In genomic region chr6:68008445-68008844, GRCh38 we compare ENCODE assay signal across 16 cellular contexts.
DNase-seq lines count a peak whose midpoint lies in the region; ATAC-seq, FAIRE-seq and TF ChIP-seq lines count a peak whose summit lies in the region.
"Had no signal": no experiment of that assay in that cellular context is flagged by ENCODE, and none has a peak within 500 bp of the region (broad histone marks: within the 10 kb centered on the region; RNA-seq: fewer than 3 reads in every experiment).

No MANE protein-coding gene starts in this region.

- no peak overlapping the region for H2BK12ac ChIP-seq in H1 (ENCODE audit: low read depth, low read length)

- no peak for TF ChIP-seq RAD21 in H1 (IDR thresholded peaks at IDR 0.05 in 1 of 2, conservative IDR thresholded peaks at IDR 0.05 in 1 of 2; ENCODE audit: low read depth in 2 of 2, low read length in 2 of 2)

- FAIRE-seq in H1 (lab: Jason Lieb, UNC), result peak; percentile 39

- no peaks in the 10 kb centered on the region for H3K79me1 ChIP-seq in H1 (ENCODE audit: low read depth, low read length)

- H2BK120ac ChIP-seq in H1 (replicated peaks; ENCODE audit: low read depth, low read length), result no peak overlapping the region

- H3K4me3 ChIP-seq in H1 (ENCODE audit: extremely low read depth in 1 of 4, insufficient read depth in 2 of 4, low read depth in 3 of 4, low read length in 4 of 4), result no peak overlapping the region
- no peak overlapping the region for H3K4me3 ChIP-seq in CD4-positive, alpha-beta memory T cell (ENCODE audit: low read length in 2 of 2)
- H3K4me3 ChIP-seq: upper lobe of left lung had no signal

- no peak overlapping the region for H4K5ac ChIP-seq in H1 (ENCODE audit: insufficient read length, low read depth, low read length)

- H3K27me3 Mint-ChIP-seq in CD4-positive, alpha-beta memory T cell, result no peaks in the 10 kb centered on the region
- H3K27me3 Mint-ChIP-seq in activated CD4-positive, alpha-beta memory T cell treated with anti-CD3 and anti-CD28 coated beads, Interleukin-2, amount 10 ng/mL, durations not matched to agents 7 days and 5 days, result no peaks in the 10 kb centered on the region
- H3K27me3 Mint-ChIP-seq: natural killer cell treated with Interleukin-12 subunit alpha and Interleukin-12 subunit beta and Interleukin-15 and Interleukin-18, amount 100 ng/mL, for 72 hours had no signal

- H3K27ac ChIP-seq in H1 (ENCODE audit: low read depth, low read length), result no peak overlapping the region
- H3K27ac ChIP-seq in CD4-positive, alpha-beta memory T cell (ENCODE audit: low read depth, low read length), result no peak overlapping the region
- H3K27ac ChIP-seq: upper lobe of left lung had no signal

- peak; percentile 64 for DNase-seq in GM13976 (ENCODE audit: low spot score)
- peak; percentile 76 for DNase-seq in M059J (ENCODE audit: low read depth)
- no peak for DNase-seq in H1 (ENCODE audit: low read depth in 1 of 2, low spot score in 2 of 2)
- no peak for DNase-seq in CD4-positive, alpha-beta memory T cell
- no peak for DNase-seq in HEK293T (ENCODE audit: extremely low spot score)
- DNase-seq in NCI-H2029 treated with DMSO at 0.1 percent for 48 hours (lab: John Stamatoyannopoulos, UW), result no peak
- no peak for DNase-seq in activated CD4-positive, alpha-beta memory T cell treated with anti-CD3 and anti-CD28 coated beads, Interleukin-2, amount 10 ng/mL, durations not matched to agents 7 days and 5 days
- DNase-seq: activated T-cell treated with anti-CD3 and anti-CD28 coated beads, Interleukin-2, amount 50 U/mL, for 4 hours; amniotic stem cell; cortex of kidney; DMS153; NCI-H345; retina; upper lobe of left lung had no signal

- no peaks in the 10 kb centered on the region for H3K79me2 ChIP-seq in H1 (ENCODE audit: control insufficient read depth in 1 of 2, insufficient read depth in 2 of 2, low read length in 2 of 2)

- H3K9ac ChIP-seq in H1 (replicated peaks in 1 of 4; ENCODE audit: extremely low read depth in 1 of 4, low read depth in 3 of 4, low read length in 3 of 4), result no peak overlapping the region

- POLR2A ChIA-PET in H1 (lab: Charles Lee; ENCODE audit: partially characterized antibody), result no interaction called here
- POLR2A ChIA-PET in CD4-positive, alpha-beta memory T cell (lab: Charles Lee; ENCODE audit: partially characterized antibody), result no interaction called here
- POLR2A ChIA-PET in HEK293T (lab: Yijun Ruan, JAX), result no interaction called here
- POLR2A ChIA-PET in activated CD4-positive, alpha-beta memory T cell treated with anti-CD3 and anti-CD28 coated beads, Interleukin-2, amount 10 ng/mL, durations not matched to agents 7 days and 5 days (lab: Charles Lee), result no interaction called here

- H4K20me1 ChIP-seq in H1 (replicated peaks in 1 of 2; ENCODE audit: control insufficient read depth in 1 of 2, insufficient read depth in 2 of 2, low read length in 2 of 2), result no peaks in the 10 kb centered on the region

- H3K14ac ChIP-seq in H1 (ENCODE audit: insufficient read length), result no peak overlapping the region

- CTCF ChIA-PET in H1 (lab: Charles Lee; ENCODE audit: partially characterized antibody), result no interaction called here
- CTCF ChIA-PET in CD4-positive, alpha-beta memory T cell (lab: Charles Lee; ENCODE audit: partially characterized antibody), result no interaction called here
- CTCF ChIA-PET in HEK293T (lab: Yijun Ruan, JAX), result no interaction called here
- CTCF ChIA-PET in activated CD4-positive, alpha-beta memory T cell treated with anti-CD3 and anti-CD28 coated beads, Interleukin-2, amount 10 ng/mL, durations not matched to agents 7 days and 5 days (lab: Charles Lee), result no interaction called here

- H2BK15ac ChIP-seq in H1 (ENCODE audit: low read length), result no peak overlapping the region

- no peak overlapping the region for H3K56ac ChIP-seq in H1 (replicated peaks; ENCODE audit: insufficient read length, low read depth, low read length)

- H3K4me3 Mint-ChIP-seq in CD4-positive, alpha-beta memory T cell, result no peak overlapping the region
- H3K4me3 Mint-ChIP-seq in activated CD4-positive, alpha-beta memory T cell treated with anti-CD3 and anti-CD28 coated beads, Interleukin-2, amount 10 ng/mL, durations not matched to agents 7 days and 5 days, result no peak overlapping the region
- H3K4me3 Mint-ChIP-seq: activated T-cell treated with anti-CD3 and anti-CD28 coated beads, Interleukin-2, amount 50 U/mL, for 4 hours; natural killer cell treated with Interleukin-12 subunit alpha and Interleukin-12 subunit beta and Interleukin-15 and Interleukin-18, amount 100 ng/mL, for 72 hours had no signal

- H2AK5ac ChIP-seq in H1 (ENCODE audit: low read depth, low read length), result no peak overlapping the region

- no peak overlapping the region for H2BK20ac ChIP-seq in H1 (ENCODE audit: low read length)

- H3K27ac Mint-ChIP-seq in CD4-positive, alpha-beta memory T cell, result no peak overlapping the region
- H3K27ac Mint-ChIP-seq in activated CD4-positive, alpha-beta memory T cell treated with anti-CD3 and anti-CD28 coated beads, Interleukin-2, amount 10 ng/mL, durations not matched to agents 7 days and 5 days, result no peak overlapping the region
- H3K27ac Mint-ChIP-seq: natural killer cell treated with Interleukin-12 subunit alpha and Interleukin-12 subunit beta and Interleukin-15 and Interleukin-18, amount 100 ng/mL, for 72 hours had no signal

- TF ChIP-seq EP300 in H1 (IDR thresholded peaks at IDR 0.05; ENCODE audit: borderline replicate concordance in 1 of 2, low read depth in 2 of 2, low read length in 2 of 2), result no peak

- intact Hi-C loops in CD4-positive, alpha-beta memory T cell (cut with micrococcal nuclease), result no loop called here

- no peaks in the 10 kb centered on the region for H3K36me3 Mint-ChIP-seq in CD4-positive, alpha-beta memory T cell
- no peaks in the 10 kb centered on the region for H3K36me3 Mint-ChIP-seq in activated CD4-positive, alpha-beta memory T cell treated with anti-CD3 and anti-CD28 coated beads, Interleukin-2, amount 10 ng/mL, durations not matched to agents 7 days and 5 days (ENCODE audit: low read depth)

- 90% methylated on average over 2 of the region's 2 CpGs; no CpG with 5 or more reads in 1 of the 2 experiments for WGBS in H1 (ENCODE audit: extremely low coverage in 1 of 2, insufficient coverage in 1 of 2, insufficient read length in 1 of 2, insufficient replicate concordance in 2 of 2, low coverage in 1 of 2, low lambda C conversion rate in 2 of 2, missing lambda C conversion rate in 1 of 2), 2 experiments

- H3K36me3 ChIP-seq in H1 (ENCODE audit: control insufficient read depth in 2 of 4, insufficient read depth in 4 of 4, low read length in 3 of 4), result no peaks in the 10 kb centered on the region
- H3K36me3 ChIP-seq in CD4-positive, alpha-beta memory T cell (ENCODE audit: insufficient read depth, low read length), result no peaks in the 10 kb centered on the region
- H3K36me3 ChIP-seq: upper lobe of left lung had no signal

- TF ChIP-seq POLR2A in H1 (IDR thresholded peaks at IDR 0.05; ENCODE audit: control extremely low read depth in 1 of 2, low read depth in 2 of 2, low read length in 2 of 2), result no peak

- no peak overlapping the region for H3K23ac ChIP-seq in H1 (ENCODE audit: insufficient read length)

- TF ChIP-seq CTCF in GM13976 (IDR thresholded peaks at IDR 0.05; ENCODE audit: borderline replicate concordance, control extremely low read depth, extremely low read depth, insufficient read depth, missing control alignments) (no peak), H1 (IDR thresholded peaks at IDR 0.05; ENCODE audit: control extremely low read depth in 1 of 3, insufficient read depth in 1 of 3, low read depth in 1 of 3, low read length in 3 of 3) (no peak)

- ATAC-seq in HG02852 (IDR thresholded peaks at IDR 0.05; ENCODE audit: unreplicated experiment), result peak; percentile 73
- ATAC-seq: activated T-cell treated with anti-CD3 and anti-CD28 coated beads, Interleukin-2, amount 50 U/mL, for 4 hours; natural killer cell treated with Interleukin-12 subunit alpha and Interleukin-12 subunit beta and Interleukin-15 and Interleukin-18, amount 100 ng/mL, for 72 hours had no signal

- H2BK5ac ChIP-seq in H1 (ENCODE audit: low read depth, low read length), result no peak overlapping the region

- peaks cover 2 to 18% (median 4%) of the 10 kb centered on the region in 8 donors for H3K9me3 Mint-ChIP-seq in CD4-positive, alpha-beta memory T cell
- peaks cover 8% of the 10 kb centered on the region for H3K9me3 Mint-ChIP-seq in activated CD4-positive, alpha-beta memory T cell treated with anti-CD3 and anti-CD28 coated beads, Interleukin-2, amount 10 ng/mL, durations not matched to agents 7 days and 5 days

- H3K4ac ChIP-seq in H1 (replicated peaks; ENCODE audit: insufficient read length, low read depth, low read length), result no peak overlapping the region

- H3K4me2 ChIP-seq in H1 (ENCODE audit: insufficient read depth in 1 of 2, low read depth in 2 of 2, low read length in 2 of 2), result no peak overlapping the region

- in situ Hi-C loops in GM13976 (cut with MboI; ENCODE audit: low sequenced_read_pairs, unreplicated experiment), result no loop called here

- no peaks in the 10 kb centered on the region for H3K4me1 Mint-ChIP-seq in CD4-positive, alpha-beta memory T cell
- H3K4me1 Mint-ChIP-seq in activated CD4-positive, alpha-beta memory T cell treated with anti-CD3 and anti-CD28 coated beads, Interleukin-2, amount 10 ng/mL, durations not matched to agents 7 days and 5 days, result no peaks in the 10 kb centered on the region

- no peaks in the 10 kb centered on the region for H3K23me2 ChIP-seq in H1 (ENCODE audit: low read depth, low read length)

- H2AFZ ChIP-seq in H1 (ENCODE audit: low read length), result no peak overlapping the region

- no peaks in the 10 kb centered on the region for H3K27me3 ChIP-seq in H1 (replicated peaks in 1 of 4; ENCODE audit: control insufficient read depth in 3 of 4, extremely low read depth in 1 of 4, insufficient read depth in 3 of 4, low read length in 3 of 4)
- no peaks in the 10 kb centered on the region for H3K27me3 ChIP-seq in CD4-positive, alpha-beta memory T cell (ENCODE audit: insufficient read depth, low read length)
- H3K27me3 ChIP-seq: upper lobe of left lung had no signal

- no peak overlapping the region for H4K8ac ChIP-seq in H1 (ENCODE audit: extremely low read depth, insufficient read depth, low read length)

- no peaks in the 10 kb centered on the region; a peak in 1 of 4 replicates for H3K9me3 ChIP-seq in H1 (ENCODE audit: insufficient read depth in 2 of 2, low read depth in 1 of 2, low read length in 1 of 2)
- H3K9me3 ChIP-seq in CD4-positive, alpha-beta memory T cell (ENCODE audit: control insufficient read depth in 1 of 2, low read length in 2 of 2), result no peaks in the 10 kb centered on the region
- H3K9me3 ChIP-seq: upper lobe of left lung had no signal

- no peak overlapping the region for H4K91ac ChIP-seq in H1 (replicated peaks; ENCODE audit: insufficient read length, low read length)

- H3K4me1 ChIP-seq in H1 (replicated peaks in 1 of 4; ENCODE audit: control insufficient read depth in 3 of 4, insufficient read depth in 4 of 4, low read length in 3 of 4), result no peaks in the 10 kb centered on the region
- no peaks in the 10 kb centered on the region for H3K4me1 ChIP-seq in CD4-positive, alpha-beta memory T cell (ENCODE audit: insufficient read depth, low read length)
- H3K4me1 ChIP-seq: upper lobe of left lung had no signal

- no peak overlapping the region for H3K18ac ChIP-seq in H1 (ENCODE audit: extremely low read depth, low read length)

TF ChIP-seq in H1, 55 proteins besides CTCF, POLR2A, EP300 and RAD21 (continues in another document):
- TF ChIP-seq MAFK (IDR thresholded peaks at IDR 0.05; ENCODE audit: low read depth, low read length), result no peak

TF ChIP-seq in HEK293T, 16 proteins besides CTCF, POLR2A, EP300 and RAD21 (continues in another document):
- no peak for TF ChIP-seq HDGF (IDR thresholded peaks at IDR 0.05; ENCODE audit: borderline replicate concordance)

Comparison
In these comparisons a context has a peak if more than half of its experiments do, and no peak if none do; other contexts are left out.
1. DNase-seq: peak in GM13976 (single experiment) and M059J (single experiment); none in H1 (0 of 2), CD4-positive, alpha-beta memory T cell (0 of 5), HEK293T (single experiment), NCI-H2029 treated with DMSO at 0.1 percent for 48 hours (single experiment) and activated CD4-positive, alpha-beta memory T cell treated with anti-CD3 and anti-CD28 coated beads, Interleukin-2, amount 10 ng/mL, durations not matched to agents 7 days and 5 days (single experiment).